In genomic region chr22:22759371-22759770, GRCh38 we compare ENCODE assay signal across 14 cellular contexts.
"Had no signal": no experiment of that assay in that cellular context is flagged by ENCODE, and none has a peak within 500 bp of the region (broad histone marks: within the 10 kb centered on the region; RNA-seq: fewer than 3 reads in every experiment).

No MANE protein-coding gene starts in this region.

- H3K4me3 ChIP-seq: breast epithelium, gastroesophageal sphincter, skin epidermis, tibial artery had no signal

- DNase-seq: activated naive CD8-positive, alpha-beta T cell treated with anti-CD3 and anti-CD28 coated beads, Interleukin-2, amount 10 ng/mL, durations not matched to agents 7 days and 5 days; activated T-cell treated with anti-CD3 and anti-CD28 coated beads for 4 hours; aorta; effector CD4-positive, alpha-beta T cell; posterior cingulate gyrus; stimulated activated CD4-positive, alpha-beta T cell treated with anti-CD3 and anti-CD28 coated beads, Interleukin-4, amount 100 ng/mL, for 4 hours; SW 1271; T-helper 9 cell; tibial artery had no signal

- H3K4me1 ChIP-seq: breast epithelium, gastroesophageal sphincter, tibial artery had no signal

- H3K9me3 ChIP-seq: breast epithelium, gastroesophageal sphincter, neutrophil, tibial artery had no signal

- H3K27ac ChIP-seq: breast epithelium, gastroesophageal sphincter, neutrophil, tibial artery, VCaP had no signal

- H3K4me3 Mint-ChIP-seq: activated naive CD8-positive, alpha-beta T cell treated with anti-CD3 and anti-CD28 coated beads, Interleukin-2, amount 10 ng/mL, durations not matched to agents 7 days and 5 days had no signal

- H3K36me3 Mint-ChIP-seq: activated naive CD8-positive, alpha-beta T cell treated with anti-CD3 and anti-CD28 coated beads, Interleukin-2, amount 10 ng/mL, durations not matched to agents 7 days and 5 days had no signal

- ATAC-seq: gastroesophageal sphincter had no signal

- H3K27ac Mint-ChIP-seq: activated naive CD8-positive, alpha-beta T cell treated with anti-CD3 and anti-CD28 coated beads, Interleukin-2, amount 10 ng/mL, durations not matched to agents 7 days and 5 days had no signal

- H3K9me3 Mint-ChIP-seq: activated naive CD8-positive, alpha-beta T cell treated with anti-CD3 and anti-CD28 coated beads, Interleukin-2, amount 10 ng/mL, durations not matched to agents 7 days and 5 days had no signal

- H3K36me3 ChIP-seq: breast epithelium, gastroesophageal sphincter, neutrophil, tibial artery had no signal

- H3K27me3 ChIP-seq: neutrophil, tibial artery had no signal
